ENCODE assay signal across 8 cellular contexts in the genomic region with DNA sequence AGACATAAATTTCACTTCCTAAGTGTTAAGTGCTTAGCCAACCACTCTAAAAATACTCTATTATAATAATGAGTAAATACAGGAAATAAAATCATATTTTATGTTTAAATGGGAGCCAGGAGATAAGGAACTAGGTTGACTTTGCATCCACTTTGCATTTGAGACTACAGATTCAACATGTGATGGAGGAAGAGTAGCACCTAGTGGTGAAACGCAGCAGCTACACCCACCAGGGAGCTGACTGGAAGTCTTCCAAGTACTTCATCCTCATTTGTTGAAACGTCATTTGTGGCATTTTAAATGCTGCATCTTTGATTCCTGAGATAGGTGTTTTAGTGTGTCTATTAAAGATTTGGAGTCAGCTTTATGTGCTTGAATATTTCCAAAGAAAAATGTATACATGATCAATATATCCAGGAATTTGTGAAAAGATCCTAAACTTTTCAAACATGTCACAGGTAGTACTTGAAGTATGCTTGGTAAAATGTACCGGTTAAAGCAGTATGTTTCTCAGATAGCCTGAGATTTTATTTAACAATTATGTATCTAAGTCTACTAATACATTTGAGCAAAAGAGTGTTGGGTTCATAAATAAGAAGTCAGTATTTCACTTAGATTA. TPM values are rescaled to one million over a fixed set of nuclear protein-coding genes. Genes with fewer than 3 reads are reported as not detected.
DNase-seq lines count a peak whose midpoint lies in the region; ATAC-seq and TF ChIP-seq lines count a peak whose summit lies in the region.

No MANE protein-coding gene starts in this region.

- H3K4me3 Mint-ChIP-seq in natural killer cell: no peak overlapping the region

- H3K4me2 ChIP-seq in OCI-LY3 (ENCODE audit: low read length): peak overlapping the region; percentile 3; the same call in 1 of the 2 replicates

- intact Hi-C loops in natural killer cell (cut with micrococcal nuclease): loop anchor here (1.0 to 5.0 kb wide), 4 partner anchors 236 to 1207 kb away; no protein-coding TSS in a partner anchor

- H3K4me1 ChIP-seq in OCI-LY3 (ENCODE audit: low read length): no peaks in the 10 kb centered on the region

- H4K20me1 ChIP-seq in OCI-LY3 (ENCODE audit: insufficient read depth, low read length): no peaks in the 10 kb centered on the region

- H2AFZ ChIP-seq in OCI-LY3 (ENCODE audit: low read depth, low read length): no peak overlapping the region

- H3K9me3 Mint-ChIP-seq in natural killer cell: peaks cover 2 to 5% of the 10 kb centered on the region in 2 donors

- H3K79me2 ChIP-seq in OCI-LY3 (ENCODE audit: low read length): no peaks in the 10 kb centered on the region

- ATAC-seq in GM21423 (IDR thresholded peaks at IDR 0.05; ENCODE audit: unreplicated experiment): peak; percentile 95
- peak; percentile 84 to 97 (median 91) for ATAC-seq in natural killer cell

- H3K36me3 ChIP-seq in OCI-LY3 (replicated peaks; ENCODE audit: low read depth, low read length): no peaks in the 10 kb centered on the region

- H3K9ac ChIP-seq in OCI-LY3 (ENCODE audit: low read length): no peak overlapping the region

- TF ChIP-seq CTCF in OCI-LY3 (IDR thresholded peaks at IDR 0.05; ENCODE audit: low read depth, low read length) (peak; percentile 99), epithelial cell of proximal tubule (conservative IDR thresholded peaks at IDR 0.05; ENCODE audit: low read depth, low read length) (peak; percentile 100), natural killer cell (IDR thresholded peaks at IDR 0.05) (peak; percentile 99)

- peaks cover 32 to 75% of the 10 kb centered on the region in 2 donors for H3K27me3 Mint-ChIP-seq in natural killer cell (ENCODE audit: low read depth in 2 of 2)

- DNase-seq in DMS153 (lab: John Stamatoyannopoulos, UW) (peak; percentile 57), HT-29 (ENCODE audit: low spot score) (peak; percentile 89), activated T-cell treated with anti-CD3 and anti-CD28 coated beads for 1 hour (ENCODE audit: low read depth) (peak; percentile 50), epithelial cell of proximal tubule (ENCODE audit: low read depth) (no peak), natural killer cell (peak; percentile 37), substantia nigra (lab: John Stamatoyannopoulos, UW) (peak in 34 of 49 donors; percentile 2 to 61 (median 24))

- no peak overlapping the region for H3K27ac Mint-ChIP-seq in natural killer cell

- H3K27ac ChIP-seq in OCI-LY3 (ENCODE audit: low read length): no peak overlapping the region
- no peak overlapping the region for H3K27ac ChIP-seq in substantia nigra (ENCODE audit: low read depth, low read length, poor library complexity, severe bottlenecking)

- peaks cover 13% of the 10 kb centered on the region for H3K36me3 Mint-ChIP-seq in natural killer cell

- H3K4me1 Mint-ChIP-seq in natural killer cell: no peaks in the 10 kb centered on the region

- H3K27me3 ChIP-seq in OCI-LY3 (ENCODE audit: low read depth, low read length): peaks cover 53% of the 10 kb centered on the region

- H3K4me3 ChIP-seq in OCI-LY3 (ENCODE audit: low read length) (no peak overlapping the region), epithelial cell of proximal tubule (ENCODE audit: low read depth, low read length) (no peak overlapping the region)

- no peaks in the 10 kb centered on the region for H3K9me3 ChIP-seq in OCI-LY3 (ENCODE audit: insufficient read depth, low read length)

RNA-seq across cellular contexts. Expression of a gene that starts 17.4 kb away (rescaled TPM):
- 6.4 and 7.4 TPM in 2 replicates for total RNA-seq in HT-29 (2014; rRNA removed; shearing (Covaris generic))
- 3.7 and 4.1 TPM in 2 replicates for total RNA-seq in epithelial cell of proximal tubule
- total RNA-seq in natural killer cell: 1 to 10 TPM; 2.4 to 6.0 (median 4.8) TPM

RNA-seq across cellular contexts. Expression of a gene that starts 44.7 kb away (rescaled TPM):
- total RNA-seq in HT-29 (2014; rRNA removed; shearing (Covaris generic)): not detected in 2 replicates
- total RNA-seq in epithelial cell of proximal tubule (not detected in 2 replicates), natural killer cell (not detected)
